Comparison of ENCODE assay signal across 1 cellular context in the genomic region with DNA sequence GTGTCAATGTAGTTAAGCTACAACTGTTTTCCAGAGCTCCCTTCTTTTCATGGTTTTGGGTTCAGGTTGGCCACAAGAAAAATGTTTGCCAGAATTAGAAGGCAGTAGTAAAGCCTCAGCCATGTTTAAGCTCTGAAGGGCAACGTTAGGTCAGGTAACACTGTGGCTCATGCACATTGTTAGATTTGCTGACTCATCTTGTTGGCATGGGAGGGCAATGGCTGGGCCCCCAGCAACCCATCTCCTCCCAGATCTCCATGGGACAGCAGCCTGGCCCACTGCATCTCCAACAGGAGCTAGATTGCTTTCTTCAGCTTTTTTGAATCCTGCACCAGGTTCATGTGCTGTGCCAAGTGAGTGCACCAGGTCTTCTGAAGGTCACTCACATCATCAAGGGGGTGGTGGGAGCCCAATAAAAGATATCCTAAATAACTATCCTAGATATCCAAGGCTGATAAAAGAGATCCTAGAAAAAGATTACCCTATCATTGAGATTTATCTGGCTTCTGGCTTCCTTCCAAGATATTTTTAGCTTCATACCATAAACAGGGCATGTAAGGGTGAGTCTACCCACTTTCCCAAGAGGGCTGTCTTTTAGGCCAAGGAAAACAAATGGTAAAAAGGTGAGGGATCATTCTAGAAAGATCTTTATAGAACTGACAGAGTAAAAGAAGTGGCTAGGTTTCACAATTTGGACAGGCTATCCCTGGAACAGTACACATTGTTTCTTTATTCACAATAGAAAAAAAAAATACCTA.
TF ChIP-seq lines count a peak whose summit lies in the region.

No MANE protein-coding gene starts in this region.

TF ChIP-seq in Ishikawa, 13 proteins besides CTCF, POLR2A, EP300 and RAD21:
- TF ChIP-seq TAF1 (IDR thresholded peaks at IDR 0.05; ENCODE audit: low read depth): no peak
- TF ChIP-seq YY1 (IDR thresholded peaks at IDR 0.05; ENCODE audit: low read depth): peak; percentile 53; the same call in 1 of the 2 replicates
- no peak for TF ChIP-seq ZBTB7A (IDR thresholded peaks at IDR 0.05; ENCODE audit: low read depth)
- no peak for TF ChIP-seq CEBPB (IDR thresholded peaks at IDR 0.05)
- no peak for TF ChIP-seq MAX (IDR thresholded peaks at IDR 0.05)
- no peak for TF ChIP-seq EGR1 (IDR thresholded peaks at IDR 0.05)
- TF ChIP-seq REST (IDR thresholded peaks at IDR 0.05; ENCODE audit: low read depth): no peak
- TF ChIP-seq TCF12 (IDR thresholded peaks at IDR 0.05; ENCODE audit: low read depth): no peak
